In the genomic region with DNA sequence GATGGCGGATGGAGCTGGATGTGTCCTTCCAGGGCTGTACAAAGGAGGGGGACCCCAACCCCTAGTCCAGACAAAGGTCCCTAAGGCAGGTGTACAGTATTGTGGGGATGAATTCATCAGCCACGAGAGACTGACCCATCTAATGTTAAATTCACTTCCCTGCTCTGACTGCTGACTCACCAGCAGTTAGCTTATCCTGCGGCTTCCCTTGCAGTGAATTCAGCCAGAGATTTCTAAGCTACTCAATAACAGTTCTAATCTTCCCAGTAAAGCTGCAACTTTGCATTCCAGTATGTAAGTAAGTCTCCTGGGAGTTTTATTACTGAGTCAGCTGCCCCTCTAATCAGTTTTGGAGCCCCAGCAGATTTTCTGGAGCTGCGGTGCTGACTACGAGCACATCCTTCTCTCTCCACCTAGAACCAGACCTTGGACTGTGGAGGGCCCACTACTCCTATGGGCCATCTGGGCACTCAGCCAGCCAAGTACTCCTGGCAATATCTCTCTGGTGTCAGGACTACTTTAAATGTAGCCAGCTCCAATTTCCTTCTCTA, we compare ENCODE assay signal across 8 cellular contexts. TPM values are rescaled to one million over a fixed set of nuclear protein-coding genes. Genes with fewer than 3 reads are reported as not detected.
DNase-seq lines count a peak whose midpoint lies in the region; ATAC-seq and TF ChIP-seq lines count a peak whose summit lies in the region.

No MANE protein-coding gene starts in this region.

- H3K9me3 Mint-ChIP-seq in activated T-cell treated with anti-CD3 and anti-CD28 coated beads, Interleukin-2, amount 50 U/mL, for 24 hours: no peaks in the 10 kb centered on the region

- H3K4me1 ChIP-seq in RWPE2 (ENCODE audit: insufficient read depth, poor library complexity, severe bottlenecking): peaks cover 41% of the 10 kb centered on the region

- TF ChIP-seq CTCF in RWPE2 (IDR thresholded peaks at IDR 0.05; ENCODE audit: poor library complexity, severe bottlenecking) (no peak), fibroblast of villous mesenchyme (IDR thresholded peaks at IDR 0.05; ENCODE audit: insufficient read depth, low read depth, low read length) (no peak), GM13976 (IDR thresholded peaks at IDR 0.05; ENCODE audit: borderline replicate concordance, control extremely low read depth, extremely low read depth, insufficient read depth, missing control alignments) (no peak)

- no peaks in the 10 kb centered on the region for H3K27me3 ChIP-seq in RWPE2 (ENCODE audit: insufficient read depth, poor library complexity, severe bottlenecking)

- peaks cover 15% of the 10 kb centered on the region for H3K36me3 Mint-ChIP-seq in activated T-cell treated with anti-CD3 and anti-CD28 coated beads, Interleukin-2, amount 50 U/mL, for 24 hours (ENCODE audit: low read depth)

- in situ Hi-C loops in GM13976 (cut with MboI; ENCODE audit: low sequenced_read_pairs, unreplicated experiment): no loop called here

- peaks cover 15% of the 10 kb centered on the region for H3K36me3 ChIP-seq in RWPE2 (ENCODE audit: low read depth)

- H3K4me3 Mint-ChIP-seq in activated T-cell treated with anti-CD3 and anti-CD28 coated beads, Interleukin-2, amount 50 U/mL, for 24 hours: no peak overlapping the region

- no peaks in the 10 kb centered on the region for H3K9me3 ChIP-seq in RWPE2 (ENCODE audit: severe bottlenecking)

- peaks cover 84% of the 10 kb centered on the region for H3K4me1 Mint-ChIP-seq in activated T-cell treated with anti-CD3 and anti-CD28 coated beads, Interleukin-2, amount 50 U/mL, for 24 hours (ENCODE audit: low read depth)

- H3K27me3 Mint-ChIP-seq in activated T-cell treated with anti-CD3 and anti-CD28 coated beads, Interleukin-2, amount 50 U/mL, for 24 hours: no peaks in the 10 kb centered on the region

- DNase-seq in activated T-cell treated with anti-CD3 and anti-CD28 coated beads, Interleukin-2, amount 50 U/mL, for 24 hours: peak; percentile 7
- DNase-seq in activated T-cell treated with anti-CD3 and anti-CD28 coated beads for 4 hours: no peak
- peak; percentile 44 for DNase-seq in RWPE2 (ENCODE audit: low spot score)
- DNase-seq in fibroblast of villous mesenchyme (ENCODE audit: low read depth): peak; percentile 98
- peak; percentile 97 for DNase-seq in renal cortical epithelial cell (ENCODE audit: low read depth)
- DNase-seq in NCI-H1105 (lab: John Stamatoyannopoulos, UW): no peak
- no peak for DNase-seq in GM13976 (ENCODE audit: low spot score)
- DNase-seq in caudate nucleus (lab: John Stamatoyannopoulos, UW): no peak

- peak; percentile 95 for ATAC-seq in RWPE2 (ENCODE audit: low read depth)

- H3K4me3 ChIP-seq in RWPE2 (ENCODE audit: severe bottlenecking) (no peak overlapping the region), fibroblast of villous mesenchyme (ENCODE audit: low read depth, low read length) (peak overlapping the region; percentile 16)

- peak overlapping the region; percentile 41 for H3K27ac Mint-ChIP-seq in activated T-cell treated with anti-CD3 and anti-CD28 coated beads, Interleukin-2, amount 50 U/mL, for 24 hours

- H3K27ac ChIP-seq in RWPE2 (ENCODE audit: poor library complexity, severe bottlenecking) (peak overlapping the region; percentile 75), caudate nucleus (ENCODE audit: low read depth, low read length) (no peak overlapping the region)

RNA-seq across cellular contexts. Expression of a gene that starts 16.1 kb away (rescaled TPM):
- total RNA-seq in fibroblast of villous mesenchyme (23.8 and 28.5 TPM in 2 replicates), renal cortical epithelial cell (37.7 and 113 TPM in 2 replicates)

Comparison
In these comparisons a context has a peak if more than half of its experiments do, and no peak if none do; other contexts are left out.
1. DNase-seq: peak in activated T-cell treated with anti-CD3 and anti-CD28 coated beads, Interleukin-2, amount 50 U/mL, for 24 hours (single experiment), RWPE2 (single experiment), fibroblast of villous mesenchyme (single experiment) and renal cortical epithelial cell (single experiment); none in activated T-cell treated with anti-CD3 and anti-CD28 coated beads for 4 hours (single experiment), NCI-H1105 (single experiment), GM13976 (single experiment) and caudate nucleus (0 of 61).